ENCODE assay signal across 1 cellular context in the genomic region with DNA sequence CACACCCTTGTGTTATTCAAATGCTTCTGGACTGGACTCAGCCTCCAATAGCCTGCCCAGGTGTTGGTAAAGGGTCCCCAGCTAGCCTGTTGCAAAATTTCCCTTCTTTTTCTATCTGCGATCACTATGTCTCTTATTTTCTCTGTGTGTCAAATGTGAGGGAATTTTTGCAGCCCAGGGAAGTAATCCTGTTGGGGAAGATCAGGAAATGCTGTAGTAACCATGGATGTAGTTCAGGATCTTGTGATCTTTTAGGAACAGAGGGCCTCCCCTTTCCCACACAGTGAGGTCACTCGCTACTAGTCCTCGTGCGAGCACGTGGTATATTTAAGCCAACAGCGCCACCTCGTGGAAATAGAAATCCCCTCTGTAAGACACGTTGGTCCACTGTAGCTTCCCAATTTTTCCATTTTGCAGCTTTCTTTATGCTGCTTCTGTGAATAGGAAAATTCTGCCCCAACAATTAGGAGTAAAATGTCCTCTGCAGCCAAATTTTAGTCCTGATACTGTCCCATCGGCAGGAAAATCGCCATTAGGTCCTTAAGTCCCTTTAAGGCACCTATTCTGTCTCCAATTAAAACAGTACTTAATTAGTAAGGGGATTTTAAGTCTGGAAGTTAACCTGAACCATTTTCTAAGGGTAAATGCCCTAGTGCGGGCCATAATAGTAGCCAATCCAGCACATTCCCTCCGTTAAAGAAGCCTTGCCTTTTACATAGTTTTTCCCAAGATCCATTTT.
A peak's percentile ranks its signal among the peaks of the same experiment; 100 is the strongest.
TF ChIP-seq lines count a peak whose summit lies in the region.

No MANE protein-coding gene starts in this region.

TF ChIP-seq in K562, 482 proteins besides CTCF, POLR2A, EP300 and RAD21 (continued from another document and continues in another):
- TF ChIP-seq, protein P1, sequence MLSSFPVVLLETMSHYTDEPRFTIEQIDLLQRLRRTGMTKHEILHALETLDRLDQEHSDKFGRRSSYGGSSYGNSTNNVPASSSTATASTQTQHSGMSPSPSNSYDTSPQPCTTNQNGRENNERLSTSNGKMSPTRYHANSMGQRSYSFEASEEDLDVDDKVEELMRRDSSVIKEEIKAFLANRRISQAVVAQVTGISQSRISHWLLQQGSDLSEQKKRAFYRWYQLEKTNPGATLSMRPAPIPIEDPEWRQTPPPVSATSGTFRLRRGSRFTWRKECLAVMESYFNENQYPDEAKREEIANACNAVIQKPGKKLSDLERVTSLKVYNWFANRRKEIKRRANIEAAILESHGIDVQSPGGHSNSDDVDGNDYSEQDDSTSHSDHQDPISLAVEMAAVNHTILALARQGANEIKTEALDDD (IDR thresholded peaks at IDR 0.05) = peak; percentile 62; the same call in 1 of the 2 replicates
- TF ChIP-seq, protein P2, sequence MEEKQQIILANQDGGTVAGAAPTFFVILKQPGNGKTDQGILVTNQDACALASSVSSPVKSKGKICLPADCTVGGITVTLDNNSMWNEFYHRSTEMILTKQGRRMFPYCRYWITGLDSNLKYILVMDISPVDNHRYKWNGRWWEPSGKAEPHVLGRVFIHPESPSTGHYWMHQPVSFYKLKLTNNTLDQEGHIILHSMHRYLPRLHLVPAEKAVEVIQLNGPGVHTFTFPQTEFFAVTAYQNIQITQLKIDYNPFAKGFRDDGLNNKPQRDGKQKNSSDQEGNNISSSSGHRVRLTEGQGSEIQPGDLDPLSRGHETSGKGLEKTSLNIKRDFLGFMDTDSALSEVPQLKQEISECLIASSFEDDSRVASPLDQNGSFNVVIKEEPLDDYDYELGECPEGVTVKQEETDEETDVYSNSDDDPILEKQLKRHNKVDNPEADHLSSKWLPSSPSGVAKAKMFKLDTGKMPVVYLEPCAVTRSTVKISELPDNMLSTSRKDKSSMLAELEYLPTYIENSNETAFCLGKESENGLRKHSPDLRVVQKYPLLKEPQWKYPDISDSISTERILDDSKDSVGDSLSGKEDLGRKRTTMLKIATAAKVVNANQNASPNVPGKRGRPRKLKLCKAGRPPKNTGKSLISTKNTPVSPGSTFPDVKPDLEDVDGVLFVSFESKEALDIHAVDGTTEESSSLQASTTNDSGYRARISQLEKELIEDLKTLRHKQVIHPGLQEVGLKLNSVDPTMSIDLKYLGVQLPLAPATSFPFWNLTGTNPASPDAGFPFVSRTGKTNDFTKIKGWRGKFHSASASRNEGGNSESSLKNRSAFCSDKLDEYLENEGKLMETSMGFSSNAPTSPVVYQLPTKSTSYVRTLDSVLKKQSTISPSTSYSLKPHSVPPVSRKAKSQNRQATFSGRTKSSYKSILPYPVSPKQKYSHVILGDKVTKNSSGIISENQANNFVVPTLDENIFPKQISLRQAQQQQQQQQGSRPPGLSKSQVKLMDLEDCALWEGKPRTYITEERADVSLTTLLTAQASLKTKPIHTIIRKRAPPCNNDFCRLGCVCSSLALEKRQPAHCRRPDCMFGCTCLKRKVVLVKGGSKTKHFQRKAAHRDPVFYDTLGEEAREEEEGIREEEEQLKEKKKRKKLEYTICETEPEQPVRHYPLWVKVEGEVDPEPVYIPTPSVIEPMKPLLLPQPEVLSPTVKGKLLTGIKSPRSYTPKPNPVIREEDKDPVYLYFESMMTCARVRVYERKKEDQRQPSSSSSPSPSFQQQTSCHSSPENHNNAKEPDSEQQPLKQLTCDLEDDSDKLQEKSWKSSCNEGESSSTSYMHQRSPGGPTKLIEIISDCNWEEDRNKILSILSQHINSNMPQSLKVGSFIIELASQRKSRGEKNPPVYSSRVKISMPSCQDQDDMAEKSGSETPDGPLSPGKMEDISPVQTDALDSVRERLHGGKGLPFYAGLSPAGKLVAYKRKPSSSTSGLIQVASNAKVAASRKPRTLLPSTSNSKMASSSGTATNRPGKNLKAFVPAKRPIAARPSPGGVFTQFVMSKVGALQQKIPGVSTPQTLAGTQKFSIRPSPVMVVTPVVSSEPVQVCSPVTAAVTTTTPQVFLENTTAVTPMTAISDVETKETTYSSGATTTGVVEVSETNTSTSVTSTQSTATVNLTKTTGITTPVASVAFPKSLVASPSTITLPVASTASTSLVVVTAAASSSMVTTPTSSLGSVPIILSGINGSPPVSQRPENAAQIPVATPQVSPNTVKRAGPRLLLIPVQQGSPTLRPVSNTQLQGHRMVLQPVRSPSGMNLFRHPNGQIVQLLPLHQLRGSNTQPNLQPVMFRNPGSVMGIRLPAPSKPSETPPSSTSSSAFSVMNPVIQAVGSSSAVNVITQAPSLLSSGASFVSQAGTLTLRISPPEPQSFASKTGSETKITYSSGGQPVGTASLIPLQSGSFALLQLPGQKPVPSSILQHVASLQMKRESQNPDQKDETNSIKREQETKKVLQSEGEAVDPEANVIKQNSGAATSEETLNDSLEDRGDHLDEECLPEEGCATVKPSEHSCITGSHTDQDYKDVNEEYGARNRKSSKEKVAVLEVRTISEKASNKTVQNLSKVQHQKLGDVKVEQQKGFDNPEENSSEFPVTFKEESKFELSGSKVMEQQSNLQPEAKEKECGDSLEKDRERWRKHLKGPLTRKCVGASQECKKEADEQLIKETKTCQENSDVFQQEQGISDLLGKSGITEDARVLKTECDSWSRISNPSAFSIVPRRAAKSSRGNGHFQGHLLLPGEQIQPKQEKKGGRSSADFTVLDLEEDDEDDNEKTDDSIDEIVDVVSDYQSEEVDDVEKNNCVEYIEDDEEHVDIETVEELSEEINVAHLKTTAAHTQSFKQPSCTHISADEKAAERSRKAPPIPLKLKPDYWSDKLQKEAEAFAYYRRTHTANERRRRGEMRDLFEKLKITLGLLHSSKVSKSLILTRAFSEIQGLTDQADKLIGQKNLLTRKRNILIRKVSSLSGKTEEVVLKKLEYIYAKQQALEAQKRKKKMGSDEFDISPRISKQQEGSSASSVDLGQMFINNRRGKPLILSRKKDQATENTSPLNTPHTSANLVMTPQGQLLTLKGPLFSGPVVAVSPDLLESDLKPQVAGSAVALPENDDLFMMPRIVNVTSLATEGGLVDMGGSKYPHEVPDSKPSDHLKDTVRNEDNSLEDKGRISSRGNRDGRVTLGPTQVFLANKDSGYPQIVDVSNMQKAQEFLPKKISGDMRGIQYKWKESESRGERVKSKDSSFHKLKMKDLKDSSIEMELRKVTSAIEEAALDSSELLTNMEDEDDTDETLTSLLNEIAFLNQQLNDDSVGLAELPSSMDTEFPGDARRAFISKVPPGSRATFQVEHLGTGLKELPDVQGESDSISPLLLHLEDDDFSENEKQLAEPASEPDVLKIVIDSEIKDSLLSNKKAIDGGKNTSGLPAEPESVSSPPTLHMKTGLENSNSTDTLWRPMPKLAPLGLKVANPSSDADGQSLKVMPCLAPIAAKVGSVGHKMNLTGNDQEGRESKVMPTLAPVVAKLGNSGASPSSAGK (IDR thresholded peaks at IDR 0.05) = peak; percentile 84
- TF ChIP-seq ZNF584 (CRISPR knock-in tag; IDR thresholded peaks at IDR 0.05; ENCODE audit: low read depth) (no peak), ZNF707 (CRISPR knock-in tag; conservative IDR thresholded peaks at IDR 0.05) (no peak), PTBP1 (IDR thresholded peaks at IDR 0.05; ENCODE audit: low read depth, low read length) (no peak), FOSL1 (tag; conservative IDR thresholded peaks at IDR 0.05) (peak; percentile 42; the same call in 1 of the 2 replicates), HDAC8 (tag; IDR thresholded peaks at IDR 0.05) (no peak), RCOR1 (IDR thresholded peaks at IDR 0.05; ENCODE audit: borderline replicate concordance in 1 of 2, low read depth in 2 of 2, low read length in 2 of 2) (peak in 1 of 2 experiments; percentile 46; a peak in 1 of 4 replicates), RAD51 (IDR thresholded peaks at IDR 0.05; ENCODE audit: borderline replicate concordance, low read depth) (peak; percentile 43; the same call in 1 of the 2 replicates), XRCC5 (IDR thresholded peaks at IDR 0.05; ENCODE audit: low read depth, low read length) (0 out of 2 replicates have a peak, but pooled peaks have one; percentile 30), SETDB1 (IDR thresholded peaks at IDR 0.05; ENCODE audit: low read length) (no peak), NFIX (CRISPR knock-in tag; IDR thresholded peaks at IDR 0.05; ENCODE audit: low read depth) (no peak), FOXM1 (IDR thresholded peaks at IDR 0.05; ENCODE audit: low read depth) (0 out of 2 replicates have a peak, but pooled peaks have one; percentile 14), FOXM1 (CRISPR knock-in tag; IDR thresholded peaks at IDR 0.05; ENCODE audit: low read depth) (no peak), ZNF583 (CRISPR knock-in tag; IDR thresholded peaks at IDR 0.05) (no peak), SUPT5H (IDR thresholded peaks at IDR 0.05) (no peak), TBP (optimal IDR thresholded peaks at IDR 0.05; ENCODE audit: low read depth, low read length) (no peak), SPI1 (IDR thresholded peaks at IDR 0.05; ENCODE audit: borderline replicate concordance, low read depth, low read length) (no peak), GABPB1 (CRISPR knock-in tag; IDR thresholded peaks at IDR 0.05) (no peak), SP1 (CRISPR knock-in tag; IDR thresholded peaks at IDR 0.05) (no peak), GABPB2 (CRISPR knock-in tag; conservative IDR thresholded peaks at IDR 0.05) (no peak), SMAD4 (CRISPR knock-in tag; conservative IDR thresholded peaks at IDR 0.05) (no peak), TOE1 (IDR thresholded peaks at IDR 0.05; ENCODE audit: borderline replicate concordance) (peak; percentile 37; the same call in 1 of the 2 replicates), TOE1 (CRISPR knock-in tag; IDR thresholded peaks at IDR 0.05; ENCODE audit: borderline replicate concordance, low read depth) (no peak), ZNF311 (CRISPR knock-in tag; IDR thresholded peaks at IDR 0.05) (no peak)
- TF ChIP-seq, protein P3, sequence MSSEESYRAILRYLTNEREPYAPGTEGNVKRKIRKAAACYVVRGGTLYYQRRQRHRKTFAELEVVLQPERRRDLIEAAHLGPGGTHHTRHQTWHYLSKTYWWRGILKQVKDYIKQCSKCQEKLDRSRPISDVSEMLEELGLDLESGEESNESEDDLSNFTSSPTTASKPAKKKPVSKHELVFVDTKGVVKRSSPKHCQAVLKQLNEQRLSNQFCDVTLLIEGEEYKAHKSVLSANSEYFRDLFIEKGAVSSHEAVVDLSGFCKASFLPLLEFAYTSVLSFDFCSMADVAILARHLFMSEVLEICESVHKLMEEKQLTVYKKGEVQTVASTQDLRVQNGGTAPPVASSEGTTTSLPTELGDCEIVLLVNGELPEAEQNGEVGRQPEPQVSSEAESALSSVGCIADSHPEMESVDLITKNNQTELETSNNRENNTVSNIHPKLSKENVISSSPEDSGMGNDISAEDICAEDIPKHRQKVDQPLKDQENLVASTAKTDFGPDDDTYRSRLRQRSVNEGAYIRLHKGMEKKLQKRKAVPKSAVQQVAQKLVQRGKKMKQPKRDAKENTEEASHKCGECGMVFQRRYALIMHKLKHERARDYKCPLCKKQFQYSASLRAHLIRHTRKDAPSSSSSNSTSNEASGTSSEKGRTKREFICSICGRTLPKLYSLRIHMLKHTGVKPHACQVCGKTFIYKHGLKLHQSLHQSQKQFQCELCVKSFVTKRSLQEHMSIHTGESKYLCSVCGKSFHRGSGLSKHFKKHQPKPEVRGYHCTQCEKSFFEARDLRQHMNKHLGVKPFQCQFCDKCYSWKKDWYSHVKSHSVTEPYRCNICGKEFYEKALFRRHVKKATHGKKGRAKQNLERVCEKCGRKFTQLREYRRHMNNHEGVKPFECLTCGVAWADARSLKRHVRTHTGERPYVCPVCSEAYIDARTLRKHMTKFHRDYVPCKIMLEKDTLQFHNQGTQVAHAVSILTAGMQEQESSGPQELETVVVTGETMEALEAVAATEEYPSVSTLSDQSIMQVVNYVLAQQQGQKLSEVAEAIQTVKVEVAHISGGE (CRISPR knock-in tag; IDR thresholded peaks at IDR 0.05) = no peak
- TF ChIP-seq, protein P4, sequence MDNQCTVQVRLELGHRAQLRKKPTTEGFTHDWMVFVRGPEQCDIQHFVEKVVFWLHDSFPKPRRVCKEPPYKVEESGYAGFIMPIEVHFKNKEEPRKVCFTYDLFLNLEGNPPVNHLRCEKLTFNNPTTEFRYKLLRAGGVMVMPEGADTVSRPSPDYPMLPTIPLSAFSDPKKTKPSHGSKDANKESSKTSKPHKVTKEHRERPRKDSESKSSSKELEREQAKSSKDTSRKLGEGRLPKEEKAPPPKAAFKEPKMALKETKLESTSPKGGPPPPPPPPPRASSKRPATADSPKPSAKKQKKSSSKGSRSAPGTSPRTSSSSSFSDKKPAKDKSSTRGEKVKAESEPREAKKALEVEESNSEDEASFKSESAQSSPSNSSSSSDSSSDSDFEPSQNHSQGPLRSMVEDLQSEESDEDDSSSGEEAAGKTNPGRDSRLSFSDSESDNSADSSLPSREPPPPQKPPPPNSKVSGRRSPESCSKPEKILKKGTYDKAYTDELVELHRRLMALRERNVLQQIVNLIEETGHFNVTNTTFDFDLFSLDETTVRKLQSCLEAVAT (IDR thresholded peaks at IDR 0.05) = peak in 1 of 2 experiments; percentile 60; a peak in 1 of 4 replicates
- TF ChIP-seq, protein P5, sequence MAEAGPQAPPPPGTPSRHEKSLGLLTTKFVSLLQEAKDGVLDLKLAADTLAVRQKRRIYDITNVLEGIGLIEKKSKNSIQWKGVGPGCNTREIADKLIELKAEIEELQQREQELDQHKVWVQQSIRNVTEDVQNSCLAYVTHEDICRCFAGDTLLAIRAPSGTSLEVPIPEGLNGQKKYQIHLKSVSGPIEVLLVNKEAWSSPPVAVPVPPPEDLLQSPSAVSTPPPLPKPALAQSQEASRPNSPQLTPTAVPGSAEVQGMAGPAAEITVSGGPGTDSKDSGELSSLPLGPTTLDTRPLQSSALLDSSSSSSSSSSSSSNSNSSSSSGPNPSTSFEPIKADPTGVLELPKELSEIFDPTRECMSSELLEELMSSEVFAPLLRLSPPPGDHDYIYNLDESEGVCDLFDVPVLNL (CRISPR knock-in tag; IDR thresholded peaks at IDR 0.05; ENCODE audit: low read depth) = no peak
- TF ChIP-seq, protein P6, sequence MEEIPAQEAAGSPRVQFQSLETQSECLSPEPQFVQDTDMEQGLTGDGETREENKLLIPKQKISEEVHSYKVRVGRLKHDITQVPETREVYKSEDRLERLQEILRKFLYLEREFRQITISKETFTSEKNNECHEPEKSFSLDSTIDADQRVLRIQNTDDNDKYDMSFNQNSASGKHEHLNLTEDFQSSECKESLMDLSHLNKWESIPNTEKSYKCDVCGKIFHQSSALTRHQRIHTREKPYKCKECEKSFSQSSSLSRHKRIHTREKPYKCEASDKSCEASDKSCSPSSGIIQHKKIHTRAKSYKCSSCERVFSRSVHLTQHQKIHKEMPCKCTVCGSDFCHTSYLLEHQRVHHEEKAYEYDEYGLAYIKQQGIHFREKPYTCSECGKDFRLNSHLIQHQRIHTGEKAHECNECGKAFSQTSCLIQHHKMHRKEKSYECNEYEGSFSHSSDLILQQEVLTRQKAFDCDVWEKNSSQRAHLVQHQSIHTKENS (CRISPR knock-in tag; IDR thresholded peaks at IDR 0.05) = no peak
- TF ChIP-seq, protein P7, sequence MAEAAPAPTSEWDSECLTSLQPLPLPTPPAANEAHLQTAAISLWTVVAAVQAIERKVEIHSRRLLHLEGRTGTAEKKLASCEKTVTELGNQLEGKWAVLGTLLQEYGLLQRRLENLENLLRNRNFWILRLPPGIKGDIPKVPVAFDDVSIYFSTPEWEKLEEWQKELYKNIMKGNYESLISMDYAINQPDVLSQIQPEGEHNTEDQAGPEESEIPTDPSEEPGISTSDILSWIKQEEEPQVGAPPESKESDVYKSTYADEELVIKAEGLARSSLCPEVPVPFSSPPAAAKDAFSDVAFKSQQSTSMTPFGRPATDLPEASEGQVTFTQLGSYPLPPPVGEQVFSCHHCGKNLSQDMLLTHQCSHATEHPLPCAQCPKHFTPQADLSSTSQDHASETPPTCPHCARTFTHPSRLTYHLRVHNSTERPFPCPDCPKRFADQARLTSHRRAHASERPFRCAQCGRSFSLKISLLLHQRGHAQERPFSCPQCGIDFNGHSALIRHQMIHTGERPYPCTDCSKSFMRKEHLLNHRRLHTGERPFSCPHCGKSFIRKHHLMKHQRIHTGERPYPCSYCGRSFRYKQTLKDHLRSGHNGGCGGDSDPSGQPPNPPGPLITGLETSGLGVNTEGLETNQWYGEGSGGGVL (CRISPR knock-in tag; IDR thresholded peaks at IDR 0.05) = no peak
